In the genomic region with DNA sequence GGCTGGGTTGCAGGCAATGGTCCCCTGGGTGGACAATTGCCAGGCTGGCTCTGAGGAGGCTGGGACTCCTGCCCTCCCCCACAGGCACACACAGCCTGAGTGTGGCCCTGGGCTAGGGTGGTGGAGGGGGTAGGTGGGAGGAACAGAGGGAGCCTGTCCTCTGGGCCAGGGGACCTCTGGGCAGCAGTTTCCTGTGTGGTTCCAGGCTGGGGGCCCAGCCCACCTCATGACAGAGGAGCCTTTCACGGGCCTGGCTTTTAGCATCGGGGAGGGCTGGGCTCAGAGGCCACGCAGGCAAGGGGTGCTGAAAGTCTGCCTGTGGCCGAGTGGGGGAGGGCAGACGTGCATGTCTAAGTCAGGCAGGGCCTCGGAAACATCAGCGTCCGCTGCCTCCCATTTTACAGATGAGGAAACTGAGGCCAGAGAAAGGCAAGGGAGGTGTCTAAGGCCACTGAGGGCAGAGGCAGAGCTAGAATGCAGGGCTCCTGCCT, we compare ENCODE assay signal across 20 cellular contexts. TPM values are rescaled to one million over a fixed set of nuclear protein-coding genes. Genes with fewer than 3 reads are reported as not detected.
"Had no signal": no experiment of that assay in that cellular context is flagged by ENCODE, and none has a peak within 500 bp of the region (broad histone marks: within the 10 kb centered on the region; RNA-seq: fewer than 3 reads in every experiment).

No MANE protein-coding gene starts in this region.

- H3K27me3 ChIP-seq: cardiac muscle cell, upper lobe of right lung had no signal

- H3K36me3 ChIP-seq: cardiac muscle cell, prostate gland, upper lobe of right lung had no signal

- H3K9me3 ChIP-seq: prostate gland, upper lobe of right lung had no signal

- H3K36me3 Mint-ChIP-seq: memory B cell, natural killer cell had no signal

- H3K4me1 ChIP-seq: prostate gland, upper lobe of right lung had no signal

- H3K4me3 Mint-ChIP-seq: activated T-cell treated with anti-CD3 and anti-CD28 coated beads, Interleukin-2, amount 50 U/mL, for 24 hours; memory B cell; natural killer cell; stimulated activated naive CD8-positive, alpha-beta T cell treated with anti-CD3 and anti-CD28 coated beads, Interleukin-15, Interleukin-2, amounts not matched to agents 100 ng/mL and 50 ng/mL, for 24 hours had no signal

- H3K27me3 Mint-ChIP-seq: activated T-cell treated with anti-CD3 and anti-CD28 coated beads, Interleukin-2, amount 50 U/mL, for 24 hours; stimulated activated naive CD8-positive, alpha-beta T cell treated with anti-CD3 and anti-CD28 coated beads, Interleukin-15, Interleukin-2, amounts not matched to agents 100 ng/mL and 50 ng/mL, for 24 hours had no signal

- H3K9me3 Mint-ChIP-seq: activated T-cell treated with anti-CD3 and anti-CD28 coated beads, Interleukin-2, amount 50 U/mL, for 24 hours; memory B cell; natural killer cell; stimulated activated naive CD8-positive, alpha-beta T cell treated with anti-CD3 and anti-CD28 coated beads, Interleukin-15, Interleukin-2, amounts not matched to agents 100 ng/mL and 50 ng/mL, for 24 hours had no signal

- H3K4me1 Mint-ChIP-seq: memory B cell, natural killer cell had no signal

- H3K27ac Mint-ChIP-seq: activated T-cell treated with anti-CD3 and anti-CD28 coated beads, Interleukin-2, amount 50 U/mL, for 24 hours; memory B cell; natural killer cell; stimulated activated naive CD8-positive, alpha-beta T cell treated with anti-CD3 and anti-CD28 coated beads, Interleukin-15, Interleukin-2, amounts not matched to agents 100 ng/mL and 50 ng/mL, for 24 hours had no signal

- DNase-seq: activated CD4-positive, alpha-beta T cell treated with anti-CD3 and anti-CD28 coated beads for 1 hour; activated CD4-positive, alpha-beta T cell treated with anti-CD3 and anti-CD28 coated beads, Interleukin-2, amount 50 U/mL, for 4 hours; activated effector memory CD4-positive, alpha-beta T cell treated with Interleukin-2 at 50 U/mL for 16 hours; activated naive CD4-positive, alpha-beta T cell treated with anti-CD3 and anti-CD28 coated beads, Interleukin-2, amount 50 U/mL, for 16 hours; activated T-cell treated with anti-CD3 and anti-CD28 coated beads, Interleukin-2, amount 50 U/mL, for 24 hours; left ventricle myocardium superior; natural killer cell; occipital lobe; right cardiac atrium; upper lobe of right lung had no signal

- H3K4me3 ChIP-seq: cardiac muscle cell, prostate gland, smooth muscle cell, upper lobe of right lung had no signal

- H3K27ac ChIP-seq: cardiac muscle cell, prostate gland, upper lobe of right lung, VCaP had no signal

- ATAC-seq: esophagus mucosa, left ventricle myocardium superior, natural killer cell, right cardiac atrium had no signal

RNA-seq across cellular contexts. Expression of gene EXTL1, which starts 7.0 kb away (rescaled TPM):
- total RNA-seq: esophagus mucosa; natural killer cell; T-helper 1 cell treated with Interleukin-12 subunit alpha and Interleukin-12 subunit beta and Interleukin-4 antibody, amounts not matched to agents 30 ng/mL and 1 ng/mL, for 36 hours had no signal

RNA-seq across cellular contexts. Expression of gene SLC30A2, which starts 17.4 kb away (rescaled TPM):
- total RNA-seq: esophagus mucosa; natural killer cell; occipital lobe; T-helper 1 cell treated with Interleukin-12 subunit alpha and Interleukin-12 subunit beta and Interleukin-4 antibody, amounts not matched to agents 30 ng/mL and 1 ng/mL, for 36 hours; temporal lobe; upper lobe of right lung had no signal

RNA-seq across cellular contexts. Expression of gene TRIM63, which starts 38.9 kb away (rescaled TPM):
- total RNA-seq: esophagus mucosa; kidney epithelial cell; natural killer cell; smooth muscle cell; T-helper 1 cell treated with Interleukin-12 subunit alpha and Interleukin-12 subunit beta and Interleukin-4 antibody, amounts not matched to agents 30 ng/mL and 1 ng/mL, for 36 hours; temporal lobe had no signal
